In genomic region chr14:43587183-43587582, GRCh38 we compare ENCODE assay signal across 22 cellular contexts.
"Had no signal": no experiment of that assay in that cellular context is flagged by ENCODE, and none has a peak within 500 bp of the region (broad histone marks: within the 10 kb centered on the region; RNA-seq: fewer than 3 reads in every experiment).

No MANE protein-coding gene starts in this region.

- DNase-seq: islet precursor cell; left ventricle myocardium inferior; midbrain; mucosa of descending colon; naive thymus-derived CD4-positive, alpha-beta T cell; ovary; right lobe of liver; stimulated activated CD4-positive, alpha-beta T cell treated with anti-CD3 and anti-CD28 coated beads, Interleukin-2, amount 100 ng/mL, for 24 hours; stimulated activated CD4-positive, alpha-beta T cell treated with anti-CD3 and anti-CD28 coated beads, Interleukin-4, amount 100 ng/mL, for 1 hour; stimulated activated naive B cell treated with anti-CD40 and anti-IgM and Interleukin-4, amounts not matched to agents 10 μg/mL and 1 μg/mL and 100 μg/mL, for 72 hours; stimulated activated naive CD8-positive, alpha-beta T cell treated with anti-CD3 and anti-CD28 coated beads, Interleukin-15, Interleukin-2, amounts not matched to agents 100 U/mL and 50 U/mL, for 24 hours; stomach; testis; thyroid gland; transverse colon; upper lobe of left lung had no signal

- H3K27ac ChIP-seq: left ventricle myocardium inferior, ovary, right atrium auricular region, right lobe of liver, stomach, testis, thyroid gland, transverse colon, upper lobe of left lung, vagina had no signal

- H3K4me2 ChIP-seq: smooth muscle cell had no signal

- H3K36me3 ChIP-seq: left ventricle myocardium inferior, ovary, right atrium auricular region, right lobe of liver, stomach, thyroid gland, transverse colon, upper lobe of left lung, vagina had no signal

- H3K27ac Mint-ChIP-seq: naive thymus-derived CD4-positive, alpha-beta T cell; natural killer cell treated with Interleukin-12 subunit alpha and Interleukin-12 subunit beta and Interleukin-15 and Interleukin-18, amount 100 ng/mL, for 72 hours; progenitor cell of endocrine pancreas; stimulated activated naive B cell treated with anti-CD40 and anti-IgM and Interleukin-4, amounts not matched to agents 10 μg/mL and 1 μg/mL and 100 μg/mL, for 72 hours had no signal

- ATAC-seq: mucosa of descending colon; naive thymus-derived CD4-positive, alpha-beta T cell; natural killer cell treated with Interleukin-12 subunit alpha and Interleukin-12 subunit beta and Interleukin-15 and Interleukin-18, amount 100 ng/mL, for 72 hours; right lobe of liver; stimulated activated naive B cell treated with anti-CD40 and anti-IgM and Interleukin-4, amounts not matched to agents 10 μg/mL and 1 μg/mL and 100 μg/mL, for 72 hours; stimulated activated naive CD8-positive, alpha-beta T cell treated with anti-CD3 and anti-CD28 coated beads, Interleukin-15, Interleukin-2, amounts not matched to agents 100 U/mL and 50 U/mL, for 24 hours had no signal

- H3K27me3 Mint-ChIP-seq: naive thymus-derived CD4-positive, alpha-beta T cell; natural killer cell treated with Interleukin-12 subunit alpha and Interleukin-12 subunit beta and Interleukin-15 and Interleukin-18, amount 100 ng/mL, for 72 hours; progenitor cell of endocrine pancreas; stimulated activated naive B cell treated with anti-CD40 and anti-IgM and Interleukin-4, amounts not matched to agents 10 μg/mL and 1 μg/mL and 100 μg/mL, for 72 hours had no signal

- H3K4me3 ChIP-seq: left ventricle myocardium inferior, lung, mucosa of descending colon, ovary, right atrium auricular region, right lobe of liver, smooth muscle cell, stomach, testis, thyroid gland, transverse colon, upper lobe of left lung, vagina had no signal

- H3K4me1 ChIP-seq: left ventricle myocardium inferior, right atrium auricular region, right lobe of liver, testis, thyroid gland, transverse colon, upper lobe of left lung, vagina had no signal

- H3K4me1 Mint-ChIP-seq: naive thymus-derived CD4-positive, alpha-beta T cell; stimulated activated naive B cell treated with anti-CD40 and anti-IgM and Interleukin-4, amounts not matched to agents 10 μg/mL and 1 μg/mL and 100 μg/mL, for 72 hours had no signal

- H3K4me3 Mint-ChIP-seq: naive thymus-derived CD4-positive, alpha-beta T cell; natural killer cell treated with Interleukin-12 subunit alpha and Interleukin-12 subunit beta and Interleukin-15 and Interleukin-18, amount 100 ng/mL, for 72 hours; stimulated activated naive B cell treated with anti-CD40 and anti-IgM and Interleukin-4, amounts not matched to agents 10 μg/mL and 1 μg/mL and 100 μg/mL, for 72 hours had no signal

- H3K36me3 Mint-ChIP-seq: naive thymus-derived CD4-positive, alpha-beta T cell; natural killer cell treated with Interleukin-12 subunit alpha and Interleukin-12 subunit beta and Interleukin-15 and Interleukin-18, amount 100 ng/mL, for 72 hours; stimulated activated naive B cell treated with anti-CD40 and anti-IgM and Interleukin-4, amounts not matched to agents 10 μg/mL and 1 μg/mL and 100 μg/mL, for 72 hours had no signal

- H3K27me3 ChIP-seq: ovary, right atrium auricular region, right lobe of liver, stomach, testis, thyroid gland, transverse colon, upper lobe of left lung, vagina had no signal

- H3K9me3 ChIP-seq: mucosa of descending colon, ovary, right atrium auricular region, right lobe of liver, testis, thyroid gland, transverse colon, upper lobe of left lung, vagina had no signal
